In the genomic region with DNA sequence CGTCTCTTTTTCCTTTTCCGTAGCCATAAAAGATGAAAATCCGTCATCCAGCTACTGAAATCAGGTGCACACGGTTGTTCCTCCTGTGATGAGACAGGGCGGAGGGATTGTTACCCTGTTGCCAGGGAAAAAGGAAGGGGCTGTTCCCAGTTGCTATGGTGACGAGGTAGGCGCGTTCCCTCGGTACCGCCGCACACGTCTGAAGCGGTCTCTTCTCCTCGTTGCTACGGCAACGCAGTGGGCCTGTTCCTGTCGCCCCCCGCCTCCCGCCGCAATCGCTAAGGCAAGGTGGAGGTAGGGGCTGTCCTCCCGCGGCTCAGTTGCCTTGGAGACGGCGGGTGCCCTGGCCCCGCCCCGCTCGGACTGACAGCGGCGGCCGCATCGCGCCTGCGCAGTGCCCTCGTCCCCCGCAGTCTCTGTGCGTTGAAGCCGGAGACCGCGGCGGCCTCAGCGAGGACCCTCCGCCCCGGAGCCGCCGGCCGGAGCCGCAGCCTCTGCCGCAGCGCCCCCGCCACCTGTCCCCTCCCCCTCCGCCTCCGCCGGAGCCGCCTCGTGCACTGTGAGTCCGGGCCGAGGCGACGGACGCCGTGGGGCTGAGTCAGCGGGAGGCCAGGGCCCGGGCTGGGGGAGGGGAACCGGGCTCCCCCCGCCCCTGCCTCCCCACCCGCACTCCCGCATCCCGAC, we compare ENCODE assay signal across 8 cellular contexts. TPM values are rescaled to one million over a fixed set of nuclear protein-coding genes. Genes with fewer than 3 reads are reported as not detected.
DNase-seq lines count a peak whose midpoint lies in the region; ATAC-seq and TF ChIP-seq lines count a peak whose summit lies in the region.

Gene MAPRE3, plus strand, starts transcription at position 394 of the 684 bp plus-strand sequence. CDS start 51,582 bp downstream, outside the sequence.

- H2AFZ ChIP-seq in PC-9: peak within 1 kb of the TSS; percentile 74

- ATAC-seq in GM21390 (IDR thresholded peaks at IDR 0.05; ENCODE audit: unreplicated experiment) (peak; percentile 82), esophagus mucosa (peak; percentile 81)

- no peaks in the 10 kb centered on the region for H3K9me2 ChIP-seq in PC-9 (ENCODE audit: insufficient read depth)

- no peak within 1 kb of the TSS for H3K27ac ChIP-seq in PC-9

- no peaks in the 10 kb centered on the region for H3K27me3 ChIP-seq in PC-9 (ENCODE audit: insufficient read depth, low read depth)

- H3K27me3 Mint-ChIP-seq in CD14-positive monocyte (ENCODE audit: low read depth in 3 of 3) (peaks cover 10 to 34% (median 34%) of the 10 kb centered on the region in 3 donors), IgD-negative memory B cell (peaks cover 8% of the 10 kb centered on the region)

- no peaks in the 10 kb centered on the region for H4K20me1 ChIP-seq in PC-9 (ENCODE audit: insufficient read depth)

- peak within 1 kb of the TSS; percentile 95 for H3K4me2 ChIP-seq in PC-9

- H3F3A ChIP-seq in PC-9 (ENCODE audit: insufficient read depth, low read depth): peaks cover 25% of the 10 kb centered on the region

- H3K27ac Mint-ChIP-seq in CD14-positive monocyte (peak within 1 kb of the TSS; percentile 78 to 90 (median 84)), IgD-negative memory B cell (peak within 1 kb of the TSS; percentile 70 to 85 (median 83))

- peak; percentile 64 for DNase-seq in CD14-positive monocyte (ENCODE audit: low spot score)
- peak; percentile 73 to 83 for DNase-seq in PC-9
- DNase-seq in activated T-cell treated with anti-CD3 and anti-CD28 coated beads, Interleukin-2, amount 50 U/mL, for 48 hours: peak; percentile 85 to 88
- DNase-seq in mucosa of gallbladder (ENCODE audit: low spot score): peak; percentile 74
- peak; percentile 73 for DNase-seq in stimulated activated CD8-positive, alpha-beta memory T cell treated with anti-CD3 and anti-CD28 coated beads, Interleukin-4, amount 100 ng/mL, for 24 hours (ENCODE audit: low read depth)

- intact Hi-C loops in CD14-positive monocyte (cut with micrococcal nuclease) (no loop called here), PC-9 (cut with micrococcal nuclease; ENCODE audit: unreplicated experiment) (loop anchor here (2.0 kb wide), 1 partner anchor 40 kb away; no protein-coding TSS in a partner anchor)

- peaks cover 0 to 2% (median 0%) of the 10 kb centered on the region in 7 donors for H3K9me3 Mint-ChIP-seq in CD14-positive monocyte
- no peaks in the 10 kb centered on the region for H3K9me3 Mint-ChIP-seq in IgD-negative memory B cell

- TF ChIP-seq CTCF in CD14-positive monocyte (IDR thresholded peaks at IDR 0.05): no peak
- TF ChIP-seq CTCF in PC-9 (conservative IDR thresholded peaks at IDR 0.05): no peak

- POLR2A ChIA-PET in PC-9 (lab: Charles Lee; ENCODE audit: unreplicated experiment): no interaction called here

- H3K4me1 Mint-ChIP-seq in CD14-positive monocyte: peaks cover 23% of the 10 kb centered on the region
- H3K4me1 Mint-ChIP-seq in IgD-negative memory B cell: peaks cover 10 to 17% (median 11%) of the 10 kb centered on the region in 3 donors

- H3K36me3 Mint-ChIP-seq in CD14-positive monocyte: no peaks in the 10 kb centered on the region
- no peaks in the 10 kb centered on the region for H3K36me3 Mint-ChIP-seq in IgD-negative memory B cell

- H3K4me3 Mint-ChIP-seq in CD14-positive monocyte (peak within 1 kb of the TSS; percentile 84 to 99), IgD-negative memory B cell (peak within 1 kb of the TSS; percentile 81 to 91 (median 87))

- no peaks in the 10 kb centered on the region for H3K9me3 ChIP-seq in PC-9 (ENCODE audit: insufficient read depth, low read depth)

- peak within 1 kb of the TSS; percentile 63 for H3K4me3 ChIP-seq in PC-9

- no TSS peak for BruUV-seq in PC-9 (replicated peaks; lab: Mats Ljungman, UMichigan)

- peaks cover 45% of the 10 kb centered on the region for H3K4me1 ChIP-seq in PC-9 (replicated peaks; ENCODE audit: insufficient read depth)

- CTCF ChIA-PET in PC-9 (lab: Charles Lee): no interaction called here

- H3K79me2 ChIP-seq in PC-9 (ENCODE audit: low read depth): peaks cover 23% of the 10 kb centered on the region

- H3K36me3 ChIP-seq in PC-9 (ENCODE audit: low read depth): no peaks in the 10 kb centered on the region

RNA-seq across cellular contexts. Expression of gene MAPRE3, which starts in this region (rescaled TPM):
- 1 to 10 TPM; 2.4 to 3.5 TPM for polyA plus RNA-seq in CD14-positive monocyte
- 2.4 TPM for polyA plus RNA-seq in IgD-negative memory B cell
- 17.1 and 25.2 TPM in 2 replicates for total RNA-seq in PC-9 (2021)
- total RNA-seq in esophagus mucosa: 6.9 TPM
- total RNA-seq in mucosa of gallbladder: 25.2 TPM
